9 cellular contexts compared by ENCODE assay signal in the genomic region with DNA sequence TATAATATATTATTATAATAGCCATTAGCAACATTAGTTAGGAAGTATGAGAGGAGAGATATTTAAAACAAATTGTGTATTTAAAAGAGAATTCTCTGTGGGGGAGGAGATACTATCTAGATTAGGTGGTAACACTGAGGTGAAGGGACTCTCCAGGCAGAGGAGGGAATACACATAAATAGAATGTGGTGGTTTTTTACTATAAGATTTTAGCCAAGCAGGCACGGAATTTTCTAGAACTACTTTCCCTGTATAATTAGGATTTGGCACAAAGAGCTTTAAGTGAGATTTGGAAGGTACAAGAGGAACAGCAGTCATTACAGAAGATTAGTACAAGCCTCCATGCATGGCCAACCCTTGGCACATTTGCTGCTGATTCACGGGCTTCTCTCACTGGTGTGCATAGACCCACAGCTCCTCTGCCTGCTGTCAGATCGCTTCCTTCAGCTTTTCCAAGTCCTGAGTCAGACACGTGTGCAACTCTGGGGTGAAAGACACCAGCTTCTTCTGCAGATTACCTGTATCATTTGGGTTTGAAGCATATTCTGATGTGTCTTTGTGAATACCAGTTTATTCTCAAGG.
DNase-seq lines count a peak whose midpoint lies in the region; ATAC-seq lines count a peak whose summit lies in the region.
"Had no signal": no experiment of that assay in that cellular context is flagged by ENCODE, and none has a peak within 500 bp of the region (broad histone marks: within the 10 kb centered on the region; RNA-seq: fewer than 3 reads in every experiment).

No MANE protein-coding gene starts in this region.

- ATAC-seq in GM21360 (IDR thresholded peaks at IDR 0.05; ENCODE audit: unreplicated experiment), result peak; percentile 70
- ATAC-seq in HG03108 (IDR thresholded peaks at IDR 0.05; ENCODE audit: unreplicated experiment), result peak; percentile 52
- ATAC-seq: T-cell had no signal

- DNase-seq in ELF-1 (ENCODE audit: low read depth, low spot score) (peak; percentile 2), astrocyte of the hippocampus (ENCODE audit: low read depth, low spot score) (peak; percentile 4), NCI-H2081 treated with DMSO at 0.1 percent for 48 hours (lab: John Stamatoyannopoulos, UW) (no peak), AML-193 (lab: John Stamatoyannopoulos, UW) (no peak), germinal center (ENCODE audit: low spot score) (no peak)
- DNase-seq in activated T-cell treated with anti-CD3 and anti-CD28 coated beads, Interleukin-2, amount 50 U/mL, for 48 hours, result no peak
- DNase-seq: T-cell had no signal

Comparison
In these comparisons a context has a peak if more than half of its experiments do, and no peak if none do; other contexts are left out.
1. DNase-seq: peak in ELF-1 (single experiment) and astrocyte of the hippocampus (single experiment); none in NCI-H2081 treated with DMSO at 0.1 percent for 48 hours (single experiment), activated T-cell treated with anti-CD3 and anti-CD28 coated beads, Interleukin-2, amount 50 U/mL, for 48 hours (0 of 2), AML-193 (0 of 2) and germinal center (single experiment).